Comparison of ENCODE assay signal across 37 cellular contexts in genomic region chr19:15424121-15424520, GRCh38. TPM values are rescaled to one million over a fixed set of nuclear protein-coding genes. Genes with fewer than 3 reads are reported as not detected.
"Had no signal": no experiment of that assay in that cellular context is flagged by ENCODE, and none has a peak within 500 bp of the region (broad histone marks: within the 10 kb centered on the region; RNA-seq: fewer than 3 reads in every experiment).

No MANE protein-coding gene starts in this region.

- H3K4me1 ChIP-seq: breast epithelium had no signal

- H3K27me3 ChIP-seq: adrenal gland, ascending aorta, body of pancreas, brain microvascular endothelial cell, breast epithelium, cardiac muscle cell had no signal

- H3K4me3 ChIP-seq: adrenal gland, ascending aorta, body of pancreas, breast epithelium, cardiac muscle cell had no signal

- DNase-seq: activated effector memory CD4-positive, alpha-beta T cell treated with anti-CD3 and anti-CD28 coated beads, Interleukin-2, amount 50 U/mL, for 16 hours; activated effector memory CD4-positive, alpha-beta T cell treated with Interleukin-2 at 50 U/mL for 16 hours; activated gamma-delta T cell; activated gamma-delta T cell treated with Interleukin-2 at 50 U/mL for 16 hours; activated naive CD4-positive, alpha-beta T cell; activated naive CD4-positive, alpha-beta T cell treated with anti-CD3 and anti-CD28 coated beads for 36 hours; activated naive CD4-positive, alpha-beta T cell treated with anti-CD3 and anti-CD28 coated beads, Interleukin-2, amount 10 ng/mL, durations not matched to agents 7 days and 5 days; activated naive CD4-positive, alpha-beta T cell treated with anti-CD3 and anti-CD28 coated beads, Interleukin-2, amount 50 U/mL, for 16 hours; activated naive CD4-positive, alpha-beta T cell treated with Interleukin-2 at 50 U/mL for 16 hours; activated naive CD8-positive, alpha-beta T cell treated with anti-CD3 and anti-CD28 coated beads for 36 hours; activated naive CD8-positive, alpha-beta T cell treated with anti-CD3 and anti-CD28 coated beads, Interleukin-2, amount 10 ng/mL, durations not matched to agents 7 days and 5 days; activated naive CD8-positive, alpha-beta T cell treated with anti-CD3 and anti-CD28 coated beads, Interleukin-2, amount 50 U/mL, for 24 hours; activated T-cell treated with anti-CD3 and anti-CD28 coated beads, Interleukin-2, amount 50 U/mL, for 1 hour; activated T-cell treated with anti-CD3 and anti-CD28 coated beads, Interleukin-2, amount 50 U/mL, for 24 hours; activated T-cell treated with anti-CD3 and anti-CD28 coated beads, Interleukin-2, amount 50 U/mL, for 4 hours; activated T-cell treated with anti-CD3 and anti-CD28 coated beads, Interleukin-2, amount 50 U/mL, for 48 hours; activated T-cell treated with anti-CD3 and anti-CD28 coated beads, Interleukin-2, amount 50 U/mL, for 72 hours; adrenal gland; amniotic stem cell; amygdala; anterior cingulate cortex; aorta; body of pancreas; brain microvascular endothelial cell; central memory CD4-positive, alpha-beta T cell; cerebellar nuclear complex had no signal

- H3K9me3 ChIP-seq: adrenal gland, ascending aorta, body of pancreas, breast epithelium had no signal

- ATAC-seq: activated naive CD4-positive, alpha-beta T cell treated with anti-CD3 and anti-CD28 coated beads, Interleukin-2, amount 50 U/mL, for 72 hours; activated T-cell treated with anti-CD3 and anti-CD28 coated beads, Interleukin-2, amount 50 U/mL, for 72 hours; activated T-helper 17 cell treated with anti-CD3 and anti-CD28 coated beads, Interleukin-2, amount 50 U/mL, for 72 hours; body of pancreas had no signal

- H3K27ac ChIP-seq: adrenal gland, ascending aorta, body of pancreas, brain microvascular endothelial cell, breast epithelium, cardiac muscle cell had no signal

RNA-seq across cellular contexts. Expression of gene RASAL3, which starts 40.2 kb away (rescaled TPM):
- total RNA-seq: bronchial epithelial cell, cardiac muscle cell had no signal
- polyA plus RNA-seq: cardiac muscle cell had no signal

RNA-seq across cellular contexts. Expression of gene PGLYRP2, which starts 55.2 kb away (rescaled TPM):
- total RNA-seq: activated naive CD8-positive, alpha-beta T cell treated with anti-CD3 and anti-CD28 coated beads for 36 hours; activated T-helper 1 cell treated with anti-CD3 and anti-CD28 coated beads, Interleukin-12 subunit alpha, Interleukin-12 subunit beta, Interleukin-2, Interleukin-4 antibody, amounts not matched to agents 30 ng/mL and 10 ng/mL and 1 ng/mL, durations not matched to agents 14 hours and 24 hours and 36 hours; activated T-helper 2 cell treated with anti-CD3 and anti-CD28 coated beads, Interferon-gamma antibody, Interleukin-2, Interleukin-4, amounts not matched to agents 10 μg/mL and 5 μg/mL and 100 μg/mL, durations not matched to agents 14 hours and 24 hours and 36 hours; adrenal gland; aorta; ascending aorta; astrocyte; body of pancreas; bronchial epithelial cell; cardiac muscle cell; cerebellum; chondrocyte had no signal
- polyA plus RNA-seq: adrenal gland, aorta, cardiac muscle cell had no signal
